18 cellular contexts compared by ENCODE assay signal in genomic region chr5:120082316-120083068, GRCh38.
DNase-seq lines count a peak whose midpoint lies in the region; ATAC-seq and TF ChIP-seq lines count a peak whose summit lies in the region.
"Had no signal": no experiment of that assay in that cellular context is flagged by ENCODE, and none has a peak within 500 bp of the region (broad histone marks: within the 10 kb centered on the region; RNA-seq: fewer than 3 reads in every experiment).

No MANE protein-coding gene starts in this region.

- no peaks in the 10 kb centered on the region for H3K23me2 ChIP-seq in H9 (ENCODE audit: insufficient read length, low read depth, low read length, poor library complexity, severe bottlenecking)

- H3K9ac ChIP-seq in H9 (ENCODE audit: extremely low read depth, insufficient read length, low read length): no peak overlapping the region

- H2BK15ac ChIP-seq in H9 (ENCODE audit: low read depth, low read length): no peak overlapping the region

- H2BK120ac ChIP-seq in H9 (ENCODE audit: low read depth, low read length, poor library complexity, severe bottlenecking): no peak overlapping the region

- H2BK12ac ChIP-seq in H9 (ENCODE audit: insufficient read length, low read depth, low read length): no peak overlapping the region

- H3T11ph ChIP-seq in H9 (ENCODE audit: low read length): no peak overlapping the region

- H3K79me1 ChIP-seq in H9 (ENCODE audit: insufficient read depth, low read depth, low read length, poor library complexity, severe bottlenecking): no peaks in the 10 kb centered on the region

- no peak overlapping the region for H4K8ac ChIP-seq in H9 (replicated peaks; ENCODE audit: insufficient read length, low read depth, low read length)

- no peak overlapping the region for H2BK20ac ChIP-seq in H9 (ENCODE audit: low read depth, low read length, poor library complexity, severe bottlenecking)

- no peak overlapping the region for H3K4ac ChIP-seq in H9 (ENCODE audit: low read depth, low read length)

- no peaks in the 10 kb centered on the region for H4K20me1 ChIP-seq in H9 (ENCODE audit: control insufficient read depth, insufficient read depth, insufficient read length)

- H3K18ac ChIP-seq in H9 (ENCODE audit: insufficient read length, low read depth, low read length): no peak overlapping the region

- no peak overlapping the region for H3K27ac Mint-ChIP-seq in H9
- H3K27ac Mint-ChIP-seq: activated naive CD4-positive, alpha-beta T cell treated with anti-CD3 and anti-CD28 coated beads, Interleukin-2, amount 50 U/mL, for 72 hours; activated T-cell treated with anti-CD3 and anti-CD28 coated beads, Interleukin-2, amount 50 U/mL, for 72 hours had no signal

- H3K4me1 Mint-ChIP-seq in H9: peaks cover 11 to 14% of the 10 kb centered on the region in 2 experiments

- no peaks in the 10 kb centered on the region for H3K36me3 ChIP-seq in RWPE2 (ENCODE audit: low read depth)
- H3K36me3 ChIP-seq: ascending aorta had no signal

- no peak overlapping the region for H3K4me3 Mint-ChIP-seq in H9
- H3K4me3 Mint-ChIP-seq: activated T-cell treated with anti-CD3 and anti-CD28 coated beads, Interleukin-2, amount 50 U/mL, for 72 hours had no signal

- TF ChIP-seq CTCF in AG10803 (conservative IDR thresholded peaks at IDR 0.05; ENCODE audit: low read length) (0 out of 2 replicates have a peak, but pooled peaks have one; percentile 12), H9 (conservative IDR thresholded peaks at IDR 0.05) (0 out of 3 replicates have a peak, but pooled peaks have one; percentile 13), RWPE2 (IDR thresholded peaks at IDR 0.05; ENCODE audit: poor library complexity, severe bottlenecking) (peak; percentile 8), epithelial cell of proximal tubule (conservative IDR thresholded peaks at IDR 0.05; ENCODE audit: low read depth, low read length) (peak; percentile 14)

- H4K5ac ChIP-seq in H9 (ENCODE audit: insufficient read length, low read depth, low read length): no peak overlapping the region

- no peaks in the 10 kb centered on the region for H3K27me3 Mint-ChIP-seq in H9 (ENCODE audit: low read depth)

- no peak overlapping the region for H3K23ac ChIP-seq in H9 (ENCODE audit: insufficient read length, low read depth, low read length)

- no peaks in the 10 kb centered on the region for H3K27me3 ChIP-seq in H9 (ENCODE audit: insufficient read depth, low read length)
- H3K27me3 ChIP-seq in RWPE2 (ENCODE audit: insufficient read depth, poor library complexity, severe bottlenecking): no peaks in the 10 kb centered on the region
- H3K27me3 ChIP-seq: ascending aorta had no signal

- H2AFZ ChIP-seq in H9 (ENCODE audit: low read length): no peak overlapping the region

- no peak overlapping the region for H3K14ac ChIP-seq in H9 (ENCODE audit: insufficient read depth, low read length)

- H3K36me3 Mint-ChIP-seq in H9 (ENCODE audit: insufficient read depth in 1 of 3, low read depth in 3 of 3): no peaks in the 10 kb centered on the region
- H3K36me3 Mint-ChIP-seq: activated naive CD4-positive, alpha-beta T cell treated with anti-CD3 and anti-CD28 coated beads, Interleukin-2, amount 50 U/mL, for 72 hours had no signal

- no peaks in the 10 kb centered on the region; a peak in 1 of 5 replicates for H3K9me3 Mint-ChIP-seq in H9

- DNase-seq in AG10803 (ENCODE audit: low read depth): no peak
- DNase-seq in H9: no peak
- no peak for DNase-seq in RWPE2 (ENCODE audit: low spot score)
- DNase-seq in epithelial cell of proximal tubule (ENCODE audit: low read depth): no peak
- no peak for DNase-seq in stimulated activated CD4-positive, alpha-beta T cell treated with anti-CD3 and anti-CD28 coated beads, Interleukin-12 subunit alpha, Interleukin-12 subunit beta, amount 100 ng/mL, for 4 hours
- no peak for DNase-seq in NCI-H128 (lab: John Stamatoyannopoulos, UW; ENCODE audit: unreplicated experiment)
- no peak for DNase-seq in NCI-H2081 treated with DMSO at 0.1 percent for 48 hours (lab: John Stamatoyannopoulos, UW)
- DNase-seq: activated T-cell treated with anti-CD3 and anti-CD28 coated beads, Interleukin-2, amount 50 U/mL, for 72 hours; effector memory CD4-positive, alpha-beta T cell; mesenchymal stem cell; NCI-H187; NCI-H748 treated with DMSO at 0.1 percent for 48 hours; OCI-M1; SHP77; stimulated activated CD4-positive, alpha-beta T cell treated with anti-CD3 and anti-CD28 coated beads, Interleukin-4, amount 100 ng/mL, for 1 hour; stimulated activated naive CD8-positive, alpha-beta T cell treated with anti-CD3 and anti-CD28 coated beads, Interleukin-15, Interleukin-2, amounts not matched to agents 100 U/mL and 50 U/mL, for 24 hours had no signal

- ATAC-seq in RWPE2 (ENCODE audit: low read depth): no peak
- ATAC-seq: activated naive CD4-positive, alpha-beta T cell treated with anti-CD3 and anti-CD28 coated beads, Interleukin-2, amount 50 U/mL, for 72 hours; activated T-cell treated with anti-CD3 and anti-CD28 coated beads, Interleukin-2, amount 50 U/mL, for 72 hours; stimulated activated naive CD8-positive, alpha-beta T cell treated with anti-CD3 and anti-CD28 coated beads, Interleukin-15, Interleukin-2, amounts not matched to agents 100 U/mL and 50 U/mL, for 24 hours had no signal

- H3K4me3 ChIP-seq in AG10803 (ENCODE audit: low read length) (no peak overlapping the region), RWPE2 (ENCODE audit: severe bottlenecking) (no peak overlapping the region), epithelial cell of proximal tubule (ENCODE audit: low read depth, low read length) (no peak overlapping the region)
- H3K4me3 ChIP-seq: ascending aorta had no signal

- no peak overlapping the region for H4K91ac ChIP-seq in H9 (ENCODE audit: insufficient read length, low read depth, low read length)

- WGBS in H9 (ENCODE audit: extremely low coverage, insufficient read length, low lambda C conversion rate): no CpG with 5 or more reads among the region's 3 CpGs

- H3K27ac ChIP-seq in H9 (ENCODE audit: insufficient read length, low read depth, low read length): no peak overlapping the region
- no peak overlapping the region for H3K27ac ChIP-seq in RWPE2 (ENCODE audit: poor library complexity, severe bottlenecking)
- H3K27ac ChIP-seq: ascending aorta had no signal

- H3K9me3 ChIP-seq in H9 (ENCODE audit: control insufficient read depth, low read depth, low read length): no peaks in the 10 kb centered on the region
- no peaks in the 10 kb centered on the region for H3K9me3 ChIP-seq in RWPE2 (ENCODE audit: severe bottlenecking)
- H3K9me3 ChIP-seq: ascending aorta had no signal

- no peak overlapping the region for H2BK5ac ChIP-seq in H9 (ENCODE audit: insufficient read length, low read length)

- H2AK5ac ChIP-seq in H9 (ENCODE audit: insufficient read length, low read length): no peak overlapping the region

- no peaks in the 10 kb centered on the region for H3K79me2 ChIP-seq in H9 (ENCODE audit: insufficient read depth, low read length)

- H3K56ac ChIP-seq in H9 (ENCODE audit: insufficient read length, low read depth, low read length): no peak overlapping the region

- H3K4me2 ChIP-seq in H9 (ENCODE audit: insufficient read depth, insufficient read length, low read length): no peak overlapping the region

- H3K4me1 ChIP-seq in H9 (ENCODE audit: insufficient read depth, low read length): no peaks in the 10 kb centered on the region
- no peaks in the 10 kb centered on the region for H3K4me1 ChIP-seq in RWPE2 (ENCODE audit: insufficient read depth, poor library complexity, severe bottlenecking)
